In genomic region chr13:46050771-46051170, GRCh38 we compare ENCODE assay signal across 13 cellular contexts. TPM values are rescaled to one million over a fixed set of nuclear protein-coding genes. Genes with fewer than 3 reads are reported as not detected.
A peak's percentile ranks its signal among the peaks of the same experiment; 100 is the strongest.
DNase-seq lines count a peak whose midpoint lies in the region; ATAC-seq and TF ChIP-seq lines count a peak whose summit lies in the region.
"Had no signal": no experiment of that assay in that cellular context is flagged by ENCODE, and none has a peak within 500 bp of the region (broad histone marks: within the 10 kb centered on the region; RNA-seq: fewer than 3 reads in every experiment).

No MANE protein-coding gene starts in this region.

- no peak overlapping the region for H2AK5ac ChIP-seq in mesendoderm (ENCODE audit: low read length)

- peaks cover 30% of the 10 kb centered on the region for H3K36me3 Mint-ChIP-seq in CD4-positive, alpha-beta T cell (ENCODE audit: low read depth)
- H3K36me3 Mint-ChIP-seq in naive thymus-derived CD4-positive, alpha-beta T cell = peaks cover 0 to 16% (median 3%) of the 10 kb centered on the region in 5 donors

- H3K27ac ChIP-seq in CD4-positive, alpha-beta T cell (ENCODE audit: low read depth, low read length) = no peak overlapping the region
- H3K27ac ChIP-seq in HUES64 (ENCODE audit: low read depth, low read length) (no peak overlapping the region), mesendoderm (ENCODE audit: low read depth, low read length) (no peak overlapping the region)
- no peak overlapping the region for H3K27ac ChIP-seq in naive thymus-derived CD4-positive, alpha-beta T cell (ENCODE audit: low read depth, low read length)

- no peak overlapping the region for H2BK15ac ChIP-seq in mesendoderm (replicated peaks; ENCODE audit: low read depth)

- H3K36me3 ChIP-seq in HUES64 (ENCODE audit: insufficient read depth, low read length) (no peaks in the 10 kb centered on the region), adipocyte (ENCODE audit: control insufficient read depth, insufficient read depth, low read length, severe bottlenecking) (no peaks in the 10 kb centered on the region), mesendoderm (ENCODE audit: control insufficient read depth, insufficient read depth, low read length) (no peaks in the 10 kb centered on the region)
- peaks cover 0 to 5% (median 0%) of the 10 kb centered on the region in 3 experiments for H3K36me3 ChIP-seq in naive thymus-derived CD4-positive, alpha-beta T cell (ENCODE audit: control insufficient read depth in 2 of 3, insufficient read depth in 3 of 3, low read length in 3 of 3)

- H3K4me3 ChIP-seq in HUES64 (ENCODE audit: low read length) = peak overlapping the region; percentile 90
- H3K4me3 ChIP-seq in adipocyte (ENCODE audit: low read length) = peak overlapping the region; percentile 100
- H3K4me3 ChIP-seq in naive thymus-derived CD4-positive, alpha-beta T cell (ENCODE audit: low read length) = no peak overlapping the region
- H3K4me3 ChIP-seq in mesendoderm (ENCODE audit: low read length) = no peak overlapping the region

- H3K4me1 ChIP-seq in HUES64 (ENCODE audit: insufficient read depth, low read length) (no peaks in the 10 kb centered on the region; the same call in 1 of the 2 replicates), adipocyte (ENCODE audit: control insufficient read depth, insufficient read depth, low read length) (peaks cover 26% of the 10 kb centered on the region), mesendoderm (ENCODE audit: control insufficient read depth, low read depth, low read length) (peaks cover 2% of the 10 kb centered on the region)
- peaks cover 22 to 26% of the 10 kb centered on the region in 2 donors for H3K4me1 ChIP-seq in naive thymus-derived CD4-positive, alpha-beta T cell (ENCODE audit: control insufficient read depth in 2 of 2, insufficient read depth in 2 of 2, low read length in 2 of 2)

- intact Hi-C loops in CD4-positive, alpha-beta T cell (cut with DNase I, micrococcal nuclease) = loop anchor here (5.0 to 10.0 kb wide), 9 partner anchors 122 to 1473 kb away; partner anchors contain the start of genes GPALPP1 (in 1 of the 2), LCP1 (in 1 of the 2), NUFIP1 (in 1 of the 2) and TPT1 (in 1 of the 2)
- intact Hi-C loops in naive thymus-derived CD4-positive, alpha-beta T cell (cut with micrococcal nuclease) = loop anchor here (5.0 to 10.0 kb wide), 11 partner anchors 77 to 1987 kb away; partner anchors contain the start of genes LRCH1 (in 2 of the 2), GTF2F2 (in 1 of the 2), NUDT15 (in 1 of the 2) and SUCLA2 (in 1 of the 2)

- no peaks in the 10 kb centered on the region for H3K9me3 Mint-ChIP-seq in CD4-positive, alpha-beta T cell
- peaks cover 0 to 3% (median 0%) of the 10 kb centered on the region in 11 donors for H3K9me3 Mint-ChIP-seq in naive thymus-derived CD4-positive, alpha-beta T cell

- H3K4me3 Mint-ChIP-seq in CD4-positive, alpha-beta T cell = peak overlapping the region; percentile 56
- H3K4me3 Mint-ChIP-seq in naive thymus-derived CD4-positive, alpha-beta T cell = peak overlapping the region in 9 of 10 donors; percentile 14 to 94 (median 52)

- CTCF ChIA-PET in CD4-positive, alpha-beta T cell (lab: Charles Lee) = interaction anchor here (0.9 kb wide), 1 partner anchor 9 kb away, joined by 3 read pairs; no protein-coding TSS in a partner anchor
- CTCF ChIA-PET in naive thymus-derived CD4-positive, alpha-beta T cell (lab: Charles Lee) = no interaction called here

- H3K27ac Mint-ChIP-seq in CD4-positive, alpha-beta T cell = peak overlapping the region; percentile 27
- H3K27ac Mint-ChIP-seq in naive thymus-derived CD4-positive, alpha-beta T cell = peak overlapping the region in 4 of 9 donors; percentile 5 to 98 (median 24)

- no peak overlapping the region for H3K9ac ChIP-seq in HUES64 (ENCODE audit: low read depth, low read length)
- H3K9ac ChIP-seq in adipocyte (ENCODE audit: low read length) = peak overlapping the region; percentile 9
- H3K9ac ChIP-seq in mesendoderm (ENCODE audit: low read length) = no peak overlapping the region

- no peaks in the 10 kb centered on the region for H3K9me3 ChIP-seq in CD4-positive, alpha-beta T cell (ENCODE audit: control insufficient read depth, low read length)
- H3K9me3 ChIP-seq in HUES64 (ENCODE audit: insufficient read depth, low read depth, low read length) (no peaks in the 10 kb centered on the region), adipocyte (ENCODE audit: control insufficient read depth, low read length) (no peaks in the 10 kb centered on the region)
- no peaks in the 10 kb centered on the region for H3K9me3 ChIP-seq in naive thymus-derived CD4-positive, alpha-beta T cell (ENCODE audit: control insufficient read depth in 2 of 3, low read length in 3 of 3)

- peaks cover 13% of the 10 kb centered on the region for H3K27me3 Mint-ChIP-seq in CD4-positive, alpha-beta T cell
- peaks cover 5 to 21% (median 10%) of the 10 kb centered on the region in 5 donors for H3K27me3 Mint-ChIP-seq in naive thymus-derived CD4-positive, alpha-beta T cell
- H3K27me3 Mint-ChIP-seq: progenitor cell of endocrine pancreas had no signal

- H2BK5ac ChIP-seq in mesendoderm (ENCODE audit: low read length) = no peak overlapping the region

- no peak overlapping the region for H4K8ac ChIP-seq in mesendoderm (ENCODE audit: low read depth, low read length)

- H3K27me3 ChIP-seq in CD4-positive, alpha-beta T cell (ENCODE audit: control insufficient read depth, insufficient read depth, low read length) = peaks cover 10% of the 10 kb centered on the region
- H3K27me3 ChIP-seq in HUES64 (ENCODE audit: insufficient read depth, low read length) (peaks cover 5% of the 10 kb centered on the region; the same call in 1 of the 2 replicates), adipocyte (replicated peaks; ENCODE audit: control insufficient read depth, insufficient read depth, low read length) (no peaks in the 10 kb centered on the region), mesendoderm (ENCODE audit: insufficient read depth, low read length, poor library complexity) (no peaks in the 10 kb centered on the region)
- no peaks in the 10 kb centered on the region for H3K27me3 ChIP-seq in naive thymus-derived CD4-positive, alpha-beta T cell (ENCODE audit: control insufficient read depth in 2 of 2, insufficient read depth in 2 of 2, low read length in 2 of 2)

- H3K4ac ChIP-seq in mesendoderm (ENCODE audit: low read depth, low read length) = no peak overlapping the region

- peaks cover 64% of the 10 kb centered on the region for H3K4me1 Mint-ChIP-seq in CD4-positive, alpha-beta T cell (ENCODE audit: low read depth)
- H3K4me1 Mint-ChIP-seq in naive thymus-derived CD4-positive, alpha-beta T cell = peaks cover 23 to 77% (median 59%) of the 10 kb centered on the region in 7 donors

- ATAC-seq in CD4-positive, alpha-beta T cell (ENCODE audit: poor library complexity) = no peak
- ATAC-seq in naive thymus-derived CD4-positive, alpha-beta T cell = no peak
- no peak for ATAC-seq in GM19324 (IDR thresholded peaks at IDR 0.05; ENCODE audit: low FRiP score, unreplicated experiment)
- ATAC-seq in HG02852 (IDR thresholded peaks at IDR 0.05; ENCODE audit: unreplicated experiment) = no peak
- no peak for ATAC-seq in HG02884 (IDR thresholded peaks at IDR 0.05; ENCODE audit: unreplicated experiment)

- no peak for TF ChIP-seq CTCF in CD4-positive, alpha-beta T cell (IDR thresholded peaks at IDR 0.05)

- H3K79me2 ChIP-seq in mesendoderm (ENCODE audit: control insufficient read depth, insufficient read depth, low read length) = peaks cover 34% of the 10 kb centered on the region

- H4K5ac ChIP-seq in mesendoderm (ENCODE audit: low read length) = no peak overlapping the region

- no peak overlapping the region for H3K18ac ChIP-seq in mesendoderm (ENCODE audit: low read length)

- H2BK120ac ChIP-seq in mesendoderm (ENCODE audit: low read depth, low read length) = no peak overlapping the region

- H3K79me1 ChIP-seq in mesendoderm (ENCODE audit: low read length) = no peaks in the 10 kb centered on the region

- POLR2A ChIA-PET in CD4-positive, alpha-beta T cell (lab: Charles Lee) = no interaction called here
- POLR2A ChIA-PET in naive thymus-derived CD4-positive, alpha-beta T cell (lab: Charles Lee) = interaction anchor here (0.6 to 0.7 kb wide), 3 partner anchors 74 to 258 kb away, joined by 3 to 4 read pairs (median 3); no protein-coding TSS in a partner anchor

- H3K56ac ChIP-seq in mesendoderm (ENCODE audit: low read length) = no peak overlapping the region

- no peak for DNase-seq in CD4-positive, alpha-beta T cell
- DNase-seq in adipocyte (ENCODE audit: low read depth) (no peak), mesendoderm (no peak)
- no peak for DNase-seq in naive thymus-derived CD4-positive, alpha-beta T cell
- DNase-seq: activated naive CD4-positive, alpha-beta T cell treated with anti-CD3 and anti-CD28 coated beads, Interleukin-2, amount 50 U/mL, for 16 hours; MV-4-11; trophoblast cell had no signal

- no peak overlapping the region for H3K23ac ChIP-seq in mesendoderm (ENCODE audit: low read length)

- H3K4me2 ChIP-seq in mesendoderm (ENCODE audit: low read length) = no peak overlapping the region

RNA-seq across cellular contexts. Expression of gene ZC3H13, which starts 1.8 kb away (rescaled TPM):
- total RNA-seq in CD4-positive, alpha-beta T cell = 10 to 100 TPM; 36.5 to 43.8 TPM
- polyA plus RNA-seq in HUES64 (2013, experiment 1 of 2) = 30.0 TPM
- polyA plus RNA-seq in HUES64 (2013, experiment 2 of 2) = 34.9 TPM
- total RNA-seq in naive thymus-derived CD4-positive, alpha-beta T cell = 10 to 100 TPM; 41.1 to 67.0 (median 46.5) TPM
- polyA plus RNA-seq in naive thymus-derived CD4-positive, alpha-beta T cell = 10 to 100 TPM; 34.4 to 42.0 TPM
- polyA plus RNA-seq in mesendoderm (2013, experiment 1 of 2) = 62.0 TPM
- polyA plus RNA-seq in mesendoderm (2013, experiment 2 of 2) = 60.4 TPM

RNA-seq across cellular contexts. Expression of gene CPB2, which starts 54.1 kb away (rescaled TPM):
- not detected for total RNA-seq in CD4-positive, alpha-beta T cell
- polyA plus RNA-seq in HUES64 (2013, experiment 1 of 2) = not detected
- polyA plus RNA-seq in HUES64 (2013, experiment 2 of 2) = not detected
- total RNA-seq in naive thymus-derived CD4-positive, alpha-beta T cell = not detected
- polyA plus RNA-seq in naive thymus-derived CD4-positive, alpha-beta T cell = not detected
- not detected for polyA plus RNA-seq in mesendoderm (2013, experiment 1 of 2)
- polyA plus RNA-seq in mesendoderm (2013, experiment 2 of 2) = not detected
- total RNA-seq: kidney epithelial cell, progenitor cell of endocrine pancreas had no signal

Comparison
In these comparisons a context has a peak if more than half of its experiments do, and no peak if none do; other contexts are left out.
1. H3K4me3 ChIP-seq: peak in HUES64 (single experiment) and adipocyte (single experiment); none in naive thymus-derived CD4-positive, alpha-beta T cell (single experiment) and mesendoderm (single experiment).